Comparison of ENCODE assay signal across 19 cellular contexts in genomic region chr14:103825103-103825502, GRCh38. TPM values are rescaled to one million over a fixed set of nuclear protein-coding genes. Genes with fewer than 3 reads are reported as not detected.
DNase-seq lines count a peak whose midpoint lies in the region; ATAC-seq, FAIRE-seq and TF ChIP-seq lines count a peak whose summit lies in the region.
"Had no signal": no experiment of that assay in that cellular context is flagged by ENCODE, and none has a peak within 500 bp of the region (broad histone marks: within the 10 kb centered on the region; RNA-seq: fewer than 3 reads in every experiment).

No MANE protein-coding gene starts in this region.

- H3K4me3 Mint-ChIP-seq in Caco-2 (ENCODE audit: unreplicated experiment), result no peak overlapping the region
- H3K4me3 Mint-ChIP-seq: activated naive CD8-positive, alpha-beta T cell treated with anti-CD3 and anti-CD28 coated beads for 36 hours had no signal

- H3K79me2 ChIP-seq in PC-3 (ENCODE audit: low read length), result peaks cover 75% of the 10 kb centered on the region

- FAIRE-seq in frontal cortex (lab: Jason Lieb, UNC), result no peak

- ATAC-seq in PC-3, result no peak
- ATAC-seq: activated CD4-positive, CD25-positive, alpha-beta regulatory T cell treated with anti-CD3 and anti-CD28 coated beads, Interleukin-2, amount 50 U/mL, for 24 hours; stimulated activated naive CD8-positive, alpha-beta T cell treated with anti-CD3 and anti-CD28 coated beads, Interleukin-15, Interleukin-2, amounts not matched to agents 100 U/mL and 50 U/mL, for 24 hours had no signal

- H3K4me2 ChIP-seq in PC-3 (ENCODE audit: low read length), result no peak overlapping the region

- H2AFZ ChIP-seq in PC-3 (ENCODE audit: low read length), result no peak overlapping the region

- H3K36me3 Mint-ChIP-seq in Caco-2 (ENCODE audit: insufficient read depth, unreplicated experiment), result no peaks in the 10 kb centered on the region
- H3K36me3 Mint-ChIP-seq: activated naive CD8-positive, alpha-beta T cell treated with anti-CD3 and anti-CD28 coated beads for 36 hours had no signal

- DNase-seq in Caco-2 (no peak), kidney tubule cell (ENCODE audit: low spot score) (peak; percentile 68), prostate gland (ENCODE audit: low spot score) (no peak), HUDEP-2 (lab: John Stamatoyannopoulos, UW; ENCODE audit: unreplicated experiment in 76 of 76) (no peak), PC-3 (no peak), HEK293T (ENCODE audit: extremely low spot score) (no peak), frontal cortex (ENCODE audit: low spot score in 2 of 2) (no peak)
- DNase-seq: activated CD8-positive, alpha-beta memory T cell treated with anti-CD3 and anti-CD28 coated beads for 24 hours; activated naive CD8-positive, alpha-beta T cell treated with anti-CD3 and anti-CD28 coated beads for 36 hours; DMS79; IMR-90; kidney glomerular epithelial cell; NCI-H345; stimulated activated CD4-positive, alpha-beta T cell treated with anti-CD3 and anti-CD28 coated beads, Interleukin-2, amount 100 ng/mL, for 24 hours; stimulated activated naive CD8-positive, alpha-beta T cell treated with anti-CD3 and anti-CD28 coated beads, Interleukin-15, Interleukin-2, amounts not matched to agents 100 U/mL and 50 U/mL, for 24 hours; T1000 had no signal

- H3K36me3 ChIP-seq in Caco-2 (ENCODE audit: control insufficient read depth, insufficient read depth, low read length), result no peaks in the 10 kb centered on the region
- no peaks in the 10 kb centered on the region for H3K36me3 ChIP-seq in prostate gland
- no peaks in the 10 kb centered on the region for H3K36me3 ChIP-seq in PC-3 (ENCODE audit: low read depth, low read length)

- no peak for TF ChIP-seq CTCF in Caco-2 (IDR thresholded peaks at IDR 0.05; ENCODE audit: insufficient read depth in 1 of 2, low read depth in 1 of 2, low read length in 1 of 2, severe bottlenecking in 1 of 2, unreplicated experiment in 1 of 2)
- TF ChIP-seq CTCF in VCaP (conservative IDR thresholded peaks at IDR 0.05), result no peak
- TF ChIP-seq CTCF in prostate gland (IDR thresholded peaks at IDR 0.05), result peak in 1 of 4 experiments; percentile 4
- no peak for TF ChIP-seq CTCF in PC-3 (conservative IDR thresholded peaks at IDR 0.05; ENCODE audit: low read depth, low read length)

- peaks cover 9% of the 10 kb centered on the region; the same call in 1 of the 2 replicates for H3K4me1 ChIP-seq in Caco-2
- H3K4me1 ChIP-seq in prostate gland (replicated peaks), result peaks cover 12% of the 10 kb centered on the region
- 0 out of 2 replicates have a peak, but pooled peaks cover under 1% of the 10 kb centered on the region for H3K4me1 ChIP-seq in PC-3 (ENCODE audit: insufficient read depth, low read length)

- H3K4me3 ChIP-seq in Caco-2 (ENCODE audit: low read depth, low read length) (no peak overlapping the region), prostate gland (no peak overlapping the region), PC-3 (ENCODE audit: low read length) (no peak overlapping the region)
- H3K4me3 ChIP-seq: coronary artery had no signal

- no peaks in the 10 kb centered on the region for H3K9me3 Mint-ChIP-seq in Caco-2 (ENCODE audit: unreplicated experiment)

- intact Hi-C loops in Caco-2 (cut with micrococcal nuclease; ENCODE audit: unreplicated experiment) (no loop called here), prostate gland (cut with DNase I) (no loop called here), PC-3 (cut with micrococcal nuclease) (no loop called here)

- H3K27ac Mint-ChIP-seq in Caco-2 (ENCODE audit: unreplicated experiment), result peak overlapping the region; percentile 51
- H3K27ac Mint-ChIP-seq: activated naive CD8-positive, alpha-beta T cell treated with anti-CD3 and anti-CD28 coated beads for 36 hours had no signal

- CTCF ChIA-PET in Caco-2 (lab: Charles Lee) (interaction anchor here (0.6 to 1.5 kb wide), 8 partner anchors 13 to 255 kb away, joined by 3 to 12 read pairs (median 4); no protein-coding TSS in a partner anchor), PC-3 (lab: Charles Lee) (no interaction called here), HEK293T (lab: Yijun Ruan, JAX) (interaction anchor here (0.9 kb wide), 1 partner anchor 16 kb away, joined by 4 read pairs; no protein-coding TSS in a partner anchor)

- H3K9me3 ChIP-seq in Caco-2 (no peaks in the 10 kb centered on the region), prostate gland (no peaks in the 10 kb centered on the region), PC-3 (ENCODE audit: low read length) (no peaks in the 10 kb centered on the region)

- no peaks in the 10 kb centered on the region for H3K9me2 ChIP-seq in PC-3 (replicated peaks; ENCODE audit: low read length)

- WGBS in prostate gland, result 36% methylated on average over 3 of the region's 3 CpGs

- no peaks in the 10 kb centered on the region for H4K20me1 ChIP-seq in PC-3 (ENCODE audit: low read length)

- POLR2A ChIA-PET in Caco-2 (lab: Charles Lee) (interaction anchor here (0.5 to 0.6 kb wide), 2 partner anchors 55 to 954 kb away, joined by 3 to 9 read pairs; no protein-coding TSS in a partner anchor), PC-3 (lab: Charles Lee; ENCODE audit: unreplicated experiment) (no interaction called here), HEK293T (lab: Yijun Ruan, JAX) (no interaction called here)

- BruUV-seq in Caco-2 (replicated peaks; lab: Mats Ljungman, UMichigan), result no TSS peak
- BruUV-seq in PC-3 (replicated peaks; lab: Mats Ljungman, UMichigan), result no TSS peak

- H3K9ac ChIP-seq in PC-3 (ENCODE audit: low read length), result no peak overlapping the region

- H3K27me3 ChIP-seq in Caco-2 (replicated peaks; ENCODE audit: control insufficient read depth, insufficient read depth, low read length) (no peaks in the 10 kb centered on the region), prostate gland (replicated peaks; ENCODE audit: insufficient read depth) (no peaks in the 10 kb centered on the region), PC-3 (ENCODE audit: low read length) (no peaks in the 10 kb centered on the region)

- no peaks in the 10 kb centered on the region for H3F3A ChIP-seq in PC-3 (ENCODE audit: low read length, unreplicated experiment)

- no peaks in the 10 kb centered on the region for H3K27me3 Mint-ChIP-seq in Caco-2 (ENCODE audit: insufficient read depth, unreplicated experiment)
- H3K27me3 Mint-ChIP-seq: activated naive CD8-positive, alpha-beta T cell treated with anti-CD3 and anti-CD28 coated beads for 36 hours had no signal

- peaks cover 9% of the 10 kb centered on the region for H3K4me1 Mint-ChIP-seq in Caco-2 (ENCODE audit: low read depth, unreplicated experiment)

- no peak for TF ChIP-seq POLR2A in prostate gland (IDR thresholded peaks at IDR 0.05)

- peak overlapping the region; percentile 89 for H3K27ac ChIP-seq in VCaP
- peak overlapping the region; percentile 46 to 80 for H3K27ac ChIP-seq in prostate gland
- H3K27ac ChIP-seq in PC-3 (ENCODE audit: low read length), result no peak overlapping the region
- H3K27ac ChIP-seq: coronary artery had no signal

TF ChIP-seq in HEK293T, 16 proteins besides CTCF, POLR2A, EP300 and RAD21:
- TF ChIP-seq PKNOX1 (IDR thresholded peaks at IDR 0.05) (no peak), ARNT (IDR thresholded peaks at IDR 0.05) (no peak), TARDBP (IDR thresholded peaks at IDR 0.05) (no peak), ELF4 (IDR thresholded peaks at IDR 0.05) (no peak), FOXM1 (IDR thresholded peaks at IDR 0.05; ENCODE audit: borderline replicate concordance) (no peak)

RNA-seq across cellular contexts. Expression of gene PPP1R13B, which starts 22.3 kb away (rescaled TPM):
- total RNA-seq in Caco-2 (2022) (15.8 and 16.7 TPM in 2 replicates), prostate gland (10 to 100 TPM; 48.2 to 64.6 TPM), PC-3 (2014; rRNA removed) (13.0 and 16.4 TPM in 2 replicates), frontal cortex (11.8 TPM)
